22 cellular contexts compared by ENCODE assay signal in the genomic region with DNA sequence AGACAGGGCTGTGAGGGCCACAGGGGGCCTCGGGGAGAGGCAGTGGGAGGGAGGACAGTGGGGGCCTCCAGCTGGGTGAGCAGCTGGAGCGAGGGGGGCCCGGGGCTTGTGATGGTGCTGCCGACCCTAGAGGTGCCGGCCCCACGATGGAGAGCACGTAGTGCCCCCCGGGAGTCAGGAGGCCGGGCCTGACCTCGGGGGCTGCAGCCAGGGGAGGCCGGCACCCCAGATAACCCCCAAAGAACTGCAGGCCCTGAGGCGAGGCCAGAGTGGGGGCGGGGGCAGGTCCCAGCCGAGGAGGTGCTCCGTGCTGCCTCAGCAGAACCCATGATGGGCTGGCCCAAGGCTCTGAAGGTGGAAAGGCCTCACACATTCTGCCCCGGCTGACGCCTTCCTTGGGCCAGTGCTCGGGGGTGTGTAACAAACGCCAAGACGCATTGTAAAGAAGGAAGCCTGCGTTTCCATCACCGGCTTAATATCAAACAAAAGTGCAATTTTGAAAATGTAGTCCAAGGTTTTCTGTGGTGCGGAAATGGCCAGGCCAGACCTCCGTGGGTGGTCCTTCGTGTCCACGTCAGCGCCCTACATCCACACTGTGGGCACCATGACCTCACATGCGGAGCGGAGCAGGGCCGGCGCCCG. TPM values are rescaled to one million over a fixed set of nuclear protein-coding genes. Genes with fewer than 3 reads are reported as not detected.
DNase-seq lines count a peak whose midpoint lies in the region; ATAC-seq and TF ChIP-seq lines count a peak whose summit lies in the region.
"Had no signal": no experiment of that assay in that cellular context is flagged by ENCODE, and none has a peak within 500 bp of the region (broad histone marks: within the 10 kb centered on the region; RNA-seq: fewer than 3 reads in every experiment).

No MANE protein-coding gene starts in this region.

- no peak for DNase-seq in GM23248
- no peak for DNase-seq in WTC11 (ENCODE audit: low spot score)
- DNase-seq in right cardiac atrium: peak in 1 of 3 donors; percentile 68
- no peak for DNase-seq in sigmoid colon
- DNase-seq in NCI-H69 (lab: John Stamatoyannopoulos, UW): no peak
- DNase-seq in GM19240 (ENCODE audit: insufficient read length, low spot score): no peak
- no peak for DNase-seq in osteocyte (ENCODE audit: extremely low spot score, unreplicated experiment)
- DNase-seq in SHP77 (lab: John Stamatoyannopoulos, UW): no peak
- DNase-seq: activated CD4-positive, alpha-beta T cell treated with anti-CD3 and anti-CD28 coated beads, Interleukin-2, amount 50 U/mL, for 4 hours; activated gamma-delta T cell; CD4-positive, alpha-beta T cell; DMS79; NCI-H1092; NCI-H2107; stimulated activated CD4-positive, alpha-beta T cell treated with anti-CD3 and anti-CD28 coated beads, Interleukin-4, amount 100 ng/mL, for 4 hours; substantia nigra; WERI-Rb-1 had no signal

- H3K36me3 Mint-ChIP-seq in WTC11: no peaks in the 10 kb centered on the region
- H3K36me3 Mint-ChIP-seq in osteocyte (ENCODE audit: unreplicated experiment): no peaks in the 10 kb centered on the region

- no peak for TF ChIP-seq POLR2A in sigmoid colon (IDR thresholded peaks at IDR 0.05)

- H3K27ac Mint-ChIP-seq in WTC11 (no peak overlapping the region), osteocyte (ENCODE audit: unreplicated experiment) (no peak overlapping the region)
- H3K27ac Mint-ChIP-seq: CD4-positive, alpha-beta T cell; T-helper 1 cell treated with Interleukin-12 subunit alpha and Interleukin-12 subunit beta and Interleukin-4 antibody, amounts not matched to agents 30 μg/mL and 1 μg/mL, for 36 hours had no signal

- H3K4me3 ChIP-seq in GM23248 (no peak overlapping the region), right cardiac atrium (ENCODE audit: low read length) (no peak overlapping the region), sigmoid colon (no peak overlapping the region)
- H3K4me3 ChIP-seq: adrenal gland, cardiac muscle cell, pancreas had no signal

- no peaks in the 10 kb centered on the region for H3K9me2 ChIP-seq in GM23248 (ENCODE audit: insufficient read depth)

- H3K4me2 ChIP-seq in GM23248 (ENCODE audit: unreplicated experiment): no peak overlapping the region

- ATAC-seq in WTC11 (peak; percentile 11; the same call in 1 of the 2 replicates), right cardiac atrium (peak; percentile 6 to 18)

- TF ChIP-seq EP300 in sigmoid colon (IDR thresholded peaks at IDR 0.05): no peak

- H3K4me1 ChIP-seq in GM23248 (ENCODE audit: insufficient read depth) (peaks cover 25% of the 10 kb centered on the region), right cardiac atrium (ENCODE audit: control insufficient read depth, insufficient read depth, low read length) (peaks cover 3% of the 10 kb centered on the region), sigmoid colon (peaks cover 0 to 23% (median 14%) of the 10 kb centered on the region in 4 donors)
- H3K4me1 ChIP-seq: pancreas had no signal

- peak overlapping the region; percentile 64 for H3K9ac ChIP-seq in GM23248

- no peaks in the 10 kb centered on the region for H3K27me3 ChIP-seq in GM23248 (replicated peaks; ENCODE audit: insufficient read depth)
- H3K27me3 ChIP-seq in right cardiac atrium (ENCODE audit: control insufficient read depth, insufficient read depth): no peaks in the 10 kb centered on the region
- no peaks in the 10 kb centered on the region for H3K27me3 ChIP-seq in sigmoid colon
- H3K27me3 ChIP-seq: adrenal gland, cardiac muscle cell, pancreas had no signal

- intact Hi-C loops in right cardiac atrium (cut with DNase I): loop anchor here in 2 of 4 donors (10.0 kb wide), 1 partner anchor 58 kb away; a partner anchor contains a TSS
- intact Hi-C loops in sigmoid colon (cut with DNase I): no loop called here

- peak overlapping the region; percentile 50; the same call in 1 of the 2 replicates for H3K27ac ChIP-seq in GM23248
- no peak overlapping the region for H3K27ac ChIP-seq in right cardiac atrium (ENCODE audit: low read length)
- H3K27ac ChIP-seq in sigmoid colon: peak overlapping the region; percentile 27 to 65 (median 56)
- H3K27ac ChIP-seq: cardiac muscle cell, epithelial cell of prostate, pancreas, WERI-Rb-1 had no signal

- no peaks in the 10 kb centered on the region for H3K36me3 ChIP-seq in GM23248 (ENCODE audit: low read depth)
- no peaks in the 10 kb centered on the region for H3K36me3 ChIP-seq in sigmoid colon
- H3K36me3 ChIP-seq: adrenal gland, cardiac muscle cell, pancreas, WERI-Rb-1 had no signal

- no peaks in the 10 kb centered on the region for H3K9me3 ChIP-seq in GM23248 (ENCODE audit: low read depth)
- H3K9me3 ChIP-seq in right cardiac atrium (ENCODE audit: control insufficient read depth, low read length): no peaks in the 10 kb centered on the region
- H3K9me3 ChIP-seq in sigmoid colon: no peaks in the 10 kb centered on the region
- H3K9me3 ChIP-seq: adrenal gland, pancreas had no signal

- peaks cover 11% of the 10 kb centered on the region for H3K4me1 Mint-ChIP-seq in WTC11
- H3K4me1 Mint-ChIP-seq in osteocyte (ENCODE audit: unreplicated experiment): peaks cover 24% of the 10 kb centered on the region

- H2AFZ ChIP-seq in GM23248: peak overlapping the region; percentile 64

- H3F3A ChIP-seq in GM23248 (ENCODE audit: insufficient read depth): peaks cover 9% of the 10 kb centered on the region; the same call in 1 of the 2 replicates

- H3K27me3 Mint-ChIP-seq in WTC11 (ENCODE audit: low read depth) (no peaks in the 10 kb centered on the region; the same call in 1 of the 2 replicates), osteocyte (ENCODE audit: unreplicated experiment) (no peaks in the 10 kb centered on the region)
- H3K27me3 Mint-ChIP-seq: CD4-positive, alpha-beta T cell had no signal

- POLR2A ChIA-PET in WTC11 (lab: Charles Lee): no interaction called here

- 74 to 88% methylated on average over 23 to 32 of the region's 32 CpGs for WGBS in GM23248 (ENCODE audit: low coverage in 1 of 2, low lambda C conversion rate in 2 of 2, missing lambda C conversion rate in 2 of 2), 2 experiments
- 75% methylated on average over 32 of the region's 32 CpGs for WGBS in right cardiac atrium
- WGBS in sigmoid colon, 2 donors: 85 to 88% methylated on average over 32 of the region's 32 CpGs

- H3K9me3 Mint-ChIP-seq in WTC11 (no peaks in the 10 kb centered on the region), osteocyte (ENCODE audit: unreplicated experiment) (no peaks in the 10 kb centered on the region)
- H3K9me3 Mint-ChIP-seq: CD4-positive, alpha-beta T cell; T-helper 1 cell treated with Interleukin-12 subunit alpha and Interleukin-12 subunit beta and Interleukin-4 antibody, amounts not matched to agents 30 μg/mL and 1 μg/mL, for 36 hours had no signal

- CTCF ChIA-PET in WTC11 (lab: Charles Lee): no interaction called here

- TF ChIP-seq CTCF in WTC11 (IDR thresholded peaks at IDR 0.05): no peak
- TF ChIP-seq CTCF in sigmoid colon (IDR thresholded peaks at IDR 0.05): no peak
- TF ChIP-seq CTCF in osteocyte (IDR thresholded peaks at IDR 0.05): no peak

- H3K4me3 Mint-ChIP-seq in WTC11 (no peak overlapping the region), osteocyte (ENCODE audit: unreplicated experiment) (no peak overlapping the region)
- H3K4me3 Mint-ChIP-seq: CD4-positive, alpha-beta T cell; T-helper 1 cell treated with Interleukin-12 subunit alpha and Interleukin-12 subunit beta and Interleukin-4 antibody, amounts not matched to agents 30 μg/mL and 1 μg/mL, for 36 hours had no signal

- no peaks in the 10 kb centered on the region for H3K79me2 ChIP-seq in GM23248 (ENCODE audit: insufficient read depth)

- in situ Hi-C loops in GM23248 (cut with MboI): no loop called here

- no peaks in the 10 kb centered on the region for H4K20me1 ChIP-seq in GM23248 (ENCODE audit: insufficient read depth)

TF ChIP-seq in WTC11, 78 proteins besides CTCF, POLR2A, EP300 and RAD21:
- TF ChIP-seq PRRX2 (CRISPR knock-in tag; IDR thresholded peaks at IDR 0.05): no peak

RNA-seq across cellular contexts. Expression of a gene that starts 55.2 kb away (rescaled TPM):
- total RNA-seq in GM23248 (2014; rRNA removed; shearing (Covaris generic)): 1,783 and 1,897 TPM in 2 replicates
- 685 and 707 TPM in 2 replicates for polyA plus RNA-seq in GM23248 (2016; fragmentation: Nextera tagmentation; extraction: Ambion mirVana)
- total RNA-seq in WTC11 (2021): 221 to 245 TPM (median 240 TPM) in 3 replicates
- total RNA-seq in right cardiac atrium: 100 to 1,000 TPM; 112 to 192 (median 171) TPM
- 165 TPM for polyA plus RNA-seq in right cardiac atrium
- total RNA-seq in sigmoid colon: 1,000 to 10,000 TPM in 2 of 4 donors, 100 to 1,000 TPM in 2; 622 to 1,755 (median 1,184) TPM
- polyA plus RNA-seq in sigmoid colon: 100 to 1,000 TPM in 1 of 3 donors, 10 to 100 TPM in 2; 14.3 to 131 (median 28.2) TPM
- total RNA-seq in osteocyte: 1,503 and 1,582 TPM in 2 replicates
